1 cellular context compared by ENCODE assay signal in genomic region chr1:149995927-149996326, GRCh38.
A peak's percentile ranks its signal among the peaks of the same experiment; 100 is the strongest.
TF ChIP-seq lines count a peak whose summit lies in the region.

No MANE protein-coding gene starts in this region.

TF ChIP-seq in GM12878, 131 proteins besides CTCF, POLR2A, EP300 and RAD21 (continues in another document):
- TF ChIP-seq CUX1 (IDR thresholded peaks at IDR 0.05; ENCODE audit: insufficient replicate concordance, low read depth, low read length) (no peak), E2F4 (IDR thresholded peaks at IDR 0.05; ENCODE audit: low read depth, low read length) (no peak), NFIC (IDR thresholded peaks at IDR 0.05; ENCODE audit: low read depth, low read length) (peak; percentile 81), NBN (IDR thresholded peaks at IDR 0.05) (no peak), ETV6 (conservative IDR thresholded peaks at IDR 0.05 in 1 of 2, IDR thresholded peaks at IDR 0.05 in 1 of 2; ENCODE audit: borderline replicate concordance in 1 of 2, low read depth in 1 of 2) (no peak), ZNF24 (IDR thresholded peaks at IDR 0.05) (no peak), FOXM1 (IDR thresholded peaks at IDR 0.05; ENCODE audit: low read depth, low read length) (peak; percentile 82; the same call in 1 of the 2 replicates), GABPA (IDR thresholded peaks at IDR 0.05; ENCODE audit: low read depth) (no peak), CREM (IDR thresholded peaks at IDR 0.05; ENCODE audit: low read depth) (peak; percentile 47; the same call in 1 of the 2 replicates), ZNF274 (IDR thresholded peaks at IDR 0.05; ENCODE audit: insufficient read depth, insufficient read length) (no peak), ZNF207 (IDR thresholded peaks at IDR 0.05; ENCODE audit: borderline replicate concordance) (no peak), HDAC2 (IDR thresholded peaks at IDR 0.05) (no peak), ATF2 (IDR thresholded peaks at IDR 0.05; ENCODE audit: low read length) (peak; percentile 50; the same call in 1 of the 2 replicates), ZZZ3 (IDR thresholded peaks at IDR 0.05; ENCODE audit: control insufficient read depth, insufficient read length, low read depth) (no peak), POLR2AphosphoS5 (IDR thresholded peaks at IDR 0.05; ENCODE audit: low read length) (no peak), IKZF1 (conservative IDR thresholded peaks at IDR 0.05) (no peak), CREB1 (IDR thresholded peaks at IDR 0.05; ENCODE audit: low read depth) (no peak), EGR1 (IDR thresholded peaks at IDR 0.05; ENCODE audit: borderline replicate concordance in 1 of 2, low read depth in 2 of 2, low read length in 2 of 2) (no peak), EED (IDR thresholded peaks at IDR 0.05; ENCODE audit: low read depth) (peak; percentile 54), BRCA1 (IDR thresholded peaks at IDR 0.05; ENCODE audit: low read depth, low read length) (no peak), IKZF2 (IDR thresholded peaks at IDR 0.05) (peak in 1 of 2 experiments; percentile 38; a peak in 1 of 4 replicates), ZBTB33 (IDR thresholded peaks at IDR 0.05) (no peak), YBX1 (IDR thresholded peaks at IDR 0.05) (no peak), FOS (IDR thresholded peaks at IDR 0.05; ENCODE audit: borderline replicate concordance, extremely low read depth, insufficient read length) (no peak), ATF7 (IDR thresholded peaks at IDR 0.05; ENCODE audit: low read depth) (no peak), RUNX3 (IDR thresholded peaks at IDR 0.05; ENCODE audit: low read length) (peak; percentile 87), NR2F1 (conservative IDR thresholded peaks at IDR 0.05) (no peak), STAT1 (conservative IDR thresholded peaks at IDR 0.05) (no peak), TCF7 (IDR thresholded peaks at IDR 0.05; ENCODE audit: borderline replicate concordance) (no peak), TAF1 (IDR thresholded peaks at IDR 0.05; ENCODE audit: borderline replicate concordance, low read depth, low read length) (no peak), MYC (IDR thresholded peaks at IDR 0.05; ENCODE audit: insufficient read depth, insufficient read length, insufficient replicate concordance, low read length, severe bottlenecking) (no peak), POLR2AphosphoS2 (IDR thresholded peaks at IDR 0.05; ENCODE audit: low read depth, low read length) (no peak), SREBF2 (IDR thresholded peaks at IDR 0.05; ENCODE audit: low read length) (no peak), ZBTB4 (CRISPR knock-in tag; IDR thresholded peaks at IDR 0.05) (no peak), TBL1XR1 (IDR thresholded peaks at IDR 0.05; ENCODE audit: low read depth, low read length) (no peak), TCF3 (IDR thresholded peaks at IDR 0.05; ENCODE audit: borderline replicate concordance, insufficient read depth, low read depth, low read length) (no peak)
- TF ChIP-seq, protein P1, sequence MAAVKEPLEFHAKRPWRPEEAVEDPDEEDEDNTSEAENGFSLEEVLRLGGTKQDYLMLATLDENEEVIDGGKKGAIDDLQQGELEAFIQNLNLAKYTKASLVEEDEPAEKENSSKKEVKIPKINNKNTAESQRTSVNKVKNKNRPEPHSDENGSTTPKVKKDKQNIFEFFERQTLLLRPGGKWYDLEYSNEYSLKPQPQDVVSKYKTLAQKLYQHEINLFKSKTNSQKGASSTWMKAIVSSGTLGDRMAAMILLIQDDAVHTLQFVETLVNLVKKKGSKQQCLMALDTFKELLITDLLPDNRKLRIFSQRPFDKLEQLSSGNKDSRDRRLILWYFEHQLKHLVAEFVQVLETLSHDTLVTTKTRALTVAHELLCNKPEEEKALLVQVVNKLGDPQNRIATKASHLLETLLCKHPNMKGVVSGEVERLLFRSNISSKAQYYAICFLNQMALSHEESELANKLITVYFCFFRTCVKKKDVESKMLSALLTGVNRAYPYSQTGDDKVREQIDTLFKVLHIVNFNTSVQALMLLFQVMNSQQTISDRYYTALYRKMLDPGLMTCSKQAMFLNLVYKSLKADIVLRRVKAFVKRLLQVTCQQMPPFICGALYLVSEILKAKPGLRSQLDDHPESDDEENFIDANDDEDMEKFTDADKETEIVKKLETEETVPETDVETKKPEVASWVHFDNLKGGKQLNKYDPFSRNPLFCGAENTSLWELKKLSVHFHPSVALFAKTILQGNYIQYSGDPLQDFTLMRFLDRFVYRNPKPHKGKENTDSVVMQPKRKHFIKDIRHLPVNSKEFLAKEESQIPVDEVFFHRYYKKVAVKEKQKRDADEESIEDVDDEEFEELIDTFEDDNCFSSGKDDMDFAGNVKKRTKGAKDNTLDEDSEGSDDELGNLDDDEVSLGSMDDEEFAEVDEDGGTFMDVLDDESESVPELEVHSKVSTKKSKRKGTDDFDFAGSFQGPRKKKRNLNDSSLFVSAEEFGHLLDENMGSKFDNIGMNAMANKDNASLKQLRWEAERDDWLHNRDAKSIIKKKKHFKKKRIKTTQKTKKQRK (IDR thresholded peaks at IDR 0.05; ENCODE audit: low read depth, low read length) = no peak
- TF ChIP-seq, protein P2, sequence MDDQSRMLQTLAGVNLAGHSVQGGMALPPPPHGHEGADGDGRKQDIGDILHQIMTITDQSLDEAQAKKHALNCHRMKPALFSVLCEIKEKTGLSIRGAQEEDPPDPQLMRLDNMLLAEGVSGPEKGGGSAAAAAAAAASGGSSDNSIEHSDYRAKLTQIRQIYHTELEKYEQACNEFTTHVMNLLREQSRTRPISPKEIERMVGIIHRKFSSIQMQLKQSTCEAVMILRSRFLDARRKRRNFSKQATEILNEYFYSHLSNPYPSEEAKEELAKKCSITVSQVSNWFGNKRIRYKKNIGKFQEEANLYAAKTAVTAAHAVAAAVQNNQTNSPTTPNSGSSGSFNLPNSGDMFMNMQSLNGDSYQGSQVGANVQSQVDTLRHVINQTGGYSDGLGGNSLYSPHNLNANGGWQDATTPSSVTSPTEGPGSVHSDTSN (IDR thresholded peaks at IDR 0.05; ENCODE audit: insufficient replicate concordance, low read depth, low read length) = no peak
- TF ChIP-seq, protein P3, sequence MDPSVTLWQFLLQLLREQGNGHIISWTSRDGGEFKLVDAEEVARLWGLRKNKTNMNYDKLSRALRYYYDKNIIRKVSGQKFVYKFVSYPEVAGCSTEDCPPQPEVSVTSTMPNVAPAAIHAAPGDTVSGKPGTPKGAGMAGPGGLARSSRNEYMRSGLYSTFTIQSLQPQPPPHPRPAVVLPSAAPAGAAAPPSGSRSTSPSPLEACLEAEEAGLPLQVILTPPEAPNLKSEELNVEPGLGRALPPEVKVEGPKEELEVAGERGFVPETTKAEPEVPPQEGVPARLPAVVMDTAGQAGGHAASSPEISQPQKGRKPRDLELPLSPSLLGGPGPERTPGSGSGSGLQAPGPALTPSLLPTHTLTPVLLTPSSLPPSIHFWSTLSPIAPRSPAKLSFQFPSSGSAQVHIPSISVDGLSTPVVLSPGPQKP (IDR thresholded peaks at IDR 0.05; ENCODE audit: low read depth, low read length) = no peak
- TF ChIP-seq, protein P4, sequence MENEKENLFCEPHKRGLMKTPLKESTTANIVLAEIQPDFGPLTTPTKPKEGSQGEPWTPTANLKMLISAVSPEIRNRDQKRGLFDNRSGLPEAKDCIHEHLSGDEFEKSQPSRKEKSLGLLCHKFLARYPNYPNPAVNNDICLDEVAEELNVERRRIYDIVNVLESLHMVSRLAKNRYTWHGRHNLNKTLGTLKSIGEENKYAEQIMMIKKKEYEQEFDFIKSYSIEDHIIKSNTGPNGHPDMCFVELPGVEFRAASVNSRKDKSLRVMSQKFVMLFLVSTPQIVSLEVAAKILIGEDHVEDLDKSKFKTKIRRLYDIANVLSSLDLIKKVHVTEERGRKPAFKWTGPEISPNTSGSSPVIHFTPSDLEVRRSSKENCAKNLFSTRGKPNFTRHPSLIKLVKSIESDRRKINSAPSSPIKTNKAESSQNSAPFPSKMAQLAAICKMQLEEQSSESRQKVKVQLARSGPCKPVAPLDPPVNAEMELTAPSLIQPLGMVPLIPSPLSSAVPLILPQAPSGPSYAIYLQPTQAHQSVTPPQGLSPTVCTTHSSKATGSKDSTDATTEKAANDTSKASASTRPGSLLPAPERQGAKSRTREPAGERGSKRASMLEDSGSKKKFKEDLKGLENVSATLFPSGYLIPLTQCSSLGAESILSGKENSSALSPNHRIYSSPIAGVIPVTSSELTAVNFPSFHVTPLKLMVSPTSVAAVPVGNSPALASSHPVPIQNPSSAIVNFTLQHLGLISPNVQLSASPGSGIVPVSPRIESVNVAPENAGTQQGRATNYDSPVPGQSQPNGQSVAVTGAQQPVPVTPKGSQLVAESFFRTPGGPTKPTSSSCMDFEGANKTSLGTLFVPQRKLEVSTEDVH (IDR thresholded peaks at IDR 0.05; ENCODE audit: low read depth, partially characterized antibody) = no peak
